8 cellular contexts compared by ENCODE assay signal in the genomic region with DNA sequence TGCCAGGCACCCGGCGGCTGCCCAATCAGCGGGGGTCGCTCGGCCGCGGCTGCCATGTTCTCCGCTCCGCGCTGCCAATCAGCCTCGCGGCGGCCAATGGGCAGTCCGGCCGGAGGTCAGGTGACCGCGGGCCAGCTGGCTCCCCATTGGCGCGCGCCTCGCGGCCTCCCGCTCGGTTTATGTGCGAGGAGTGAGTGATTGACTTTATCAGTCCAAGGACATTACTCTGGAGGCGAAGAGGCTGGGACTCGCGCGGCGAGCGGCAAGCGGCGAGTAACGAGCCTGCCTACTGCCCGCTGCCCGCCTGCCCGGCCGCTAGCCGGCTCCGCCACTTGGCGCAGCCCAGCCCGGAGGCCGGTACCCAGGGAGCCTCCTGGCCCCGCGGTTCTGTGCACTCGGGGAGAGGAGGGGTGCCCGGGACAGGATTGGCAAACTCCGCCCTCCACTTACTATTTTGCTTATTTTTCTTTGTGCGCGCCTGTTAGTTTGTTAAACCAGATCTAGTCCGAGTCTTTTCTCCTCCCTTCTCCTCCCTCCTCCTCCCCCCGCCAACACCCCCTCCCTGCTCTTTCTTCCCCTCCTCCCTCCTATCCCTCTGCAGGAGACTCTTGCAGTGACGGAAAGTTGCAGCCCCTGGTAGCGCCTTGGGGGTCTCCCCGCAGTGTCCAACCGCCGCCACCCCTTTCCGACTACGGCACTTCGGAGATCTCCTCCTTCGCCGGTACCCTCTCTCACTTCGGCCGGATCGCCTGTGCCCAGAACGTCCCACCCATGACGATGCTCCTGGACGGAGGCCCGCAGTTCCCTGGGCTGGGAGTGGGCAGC. TPM values are rescaled to one million over a fixed set of nuclear protein-coding genes. Genes with fewer than 3 reads are reported as not detected.
DNase-seq lines count a peak whose midpoint lies in the region; ATAC-seq and TF ChIP-seq lines count a peak whose summit lies in the region.

Gene ZIC3 (plus strand): TSS at position 207 of the 825 bp plus-strand sequence. CDS start 565 bp downstream, at position 772.

- TF ChIP-seq CTCF in HEK293 (tag by site-specific recombination; IDR thresholded peaks at IDR 0.05) (no peak), fibroblast of villous mesenchyme (IDR thresholded peaks at IDR 0.05; ENCODE audit: insufficient read depth, low read depth, low read length) (no peak), neural cell (IDR thresholded peaks at IDR 0.05; ENCODE audit: poor library complexity, severe bottlenecking) (no peak)

- no peaks in the 10 kb centered on the region for H3K9me2 ChIP-seq in neural cell (ENCODE audit: insufficient read depth, low read length)

- DNase-seq in fibroblast of villous mesenchyme (ENCODE audit: low read depth), result no peak
- no peak for DNase-seq in OCI-M2 (lab: John Stamatoyannopoulos, UW; ENCODE audit: unreplicated experiment)
- DNase-seq in mesenteric fat pad (ENCODE audit: low spot score), result no peak

- no peaks in the 10 kb centered on the region for H3K9me3 ChIP-seq in HEK293 (ENCODE audit: control insufficient read depth, insufficient read depth, low read depth, low read length)
- no peaks in the 10 kb centered on the region for H3K9me3 ChIP-seq in neural cell (ENCODE audit: low read length)

- H3K4me3 ChIP-seq in HEK293 (ENCODE audit: low read depth, low read length) (peak within 1 kb of the TSS; percentile 18), fibroblast of villous mesenchyme (ENCODE audit: low read depth, low read length) (peak within 1 kb of the TSS; percentile 25), neural cell (ENCODE audit: low read length) (peak within 1 kb of the TSS; percentile 69)

- H3K79me2 ChIP-seq in neural cell (replicated peaks; ENCODE audit: insufficient read depth, low read length), result peaks cover 26% of the 10 kb centered on the region

- H3K27ac ChIP-seq in HEK293 (ENCODE audit: extremely low read depth, low read depth, low read length), result peak within 1 kb of the TSS; percentile 68; the same call in 1 of the 2 replicates
- H3K27ac ChIP-seq in neural cell (ENCODE audit: low read length), result peak within 1 kb of the TSS; percentile 31

- H3K36me3 ChIP-seq in HEK293 (ENCODE audit: control insufficient read depth in 2 of 2, insufficient read depth in 1 of 2, low read length in 2 of 2) (peaks cover 0 to 6% of the 10 kb centered on the region in 2 experiments; a peak in 1 of 3 replicates), neural cell (ENCODE audit: insufficient read depth, low read length) (no peaks in the 10 kb centered on the region)

- no peaks in the 10 kb centered on the region for H4K20me1 ChIP-seq in neural cell (ENCODE audit: insufficient read depth)

- POLR2A ChIA-PET in HEK293 (lab: Yijun Ruan, JAX), result no interaction called here

- H3F3A ChIP-seq in neural cell (ENCODE audit: insufficient read depth, low read length, poor library complexity, severe bottlenecking), result no peaks in the 10 kb centered on the region

- TF ChIP-seq EP300 in neural cell (conservative IDR thresholded peaks at IDR 0.05; ENCODE audit: poor library complexity, severe bottlenecking), result no peak

- CTCF ChIA-PET in HEK293 (lab: Yijun Ruan, JAX), result no interaction called here

- TF ChIP-seq RAD21 in neural cell (conservative IDR thresholded peaks at IDR 0.05), result no peak

- ATAC-seq in SK-N-SH treated with all-trans-retinoic acid at 6 μM for 48 hours (peak; percentile 73), HG02884 (IDR thresholded peaks at IDR 0.05; ENCODE audit: unreplicated experiment) (no peak), GM21423 (IDR thresholded peaks at IDR 0.05; ENCODE audit: unreplicated experiment) (no peak)

- H3K4me1 ChIP-seq in HEK293 (ENCODE audit: control insufficient read depth, insufficient read depth, low read length), result no peaks in the 10 kb centered on the region

- H3K9ac ChIP-seq in neural cell (ENCODE audit: low read length), result peak within 1 kb of the TSS; percentile 62

- H3K4me2 ChIP-seq in neural cell (ENCODE audit: low read length), result no peak within 1 kb of the TSS

- H2AFZ ChIP-seq in neural cell (ENCODE audit: low read depth, low read length), result no peak within 1 kb of the TSS

- H3K27me3 ChIP-seq in neural cell (ENCODE audit: insufficient read depth, low read depth, low read length), result peaks cover 79% of the 10 kb centered on the region

TF ChIP-seq in HEK293, 187 proteins besides CTCF, POLR2A, EP300 and RAD21:
- TF ChIP-seq SP2 (tag by site-specific recombination; IDR thresholded peaks at IDR 0.05) (peak; percentile 51), ZNF791 (tag by site-specific recombination; IDR thresholded peaks at IDR 0.05) (no peak), ZBTB26 (tag by site-specific recombination; optimal IDR thresholded peaks at IDR 0.05) (peak; percentile 27)
TF ChIP-seq in HEK293: peak in this region for 2.

TF ChIP-seq in SK-N-SH treated with all-trans-retinoic acid at 6 μM for 48 hours, 23 proteins besides CTCF, POLR2A, EP300 and RAD21 (continues in another document):
- TF ChIP-seq RARB (CRISPR knock-in tag; IDR thresholded peaks at IDR 0.05) (no peak), TSHZ2 (CRISPR knock-in tag; IDR thresholded peaks at IDR 0.05) (no peak), ZFP3 (CRISPR knock-in tag; IDR thresholded peaks at IDR 0.05) (no peak), ZC3H10 (CRISPR knock-in tag; IDR thresholded peaks at IDR 0.05) (no peak), ESRRG (CRISPR knock-in tag; IDR thresholded peaks at IDR 0.05) (no peak), BACH2 (CRISPR knock-in tag; IDR thresholded peaks at IDR 0.05; ENCODE audit: borderline replicate concordance) (no peak), TCF4 (CRISPR knock-in tag; IDR thresholded peaks at IDR 0.05; ENCODE audit: borderline replicate concordance) (no peak)

TF ChIP-seq in neural cell, 6 proteins besides CTCF, POLR2A, EP300 and RAD21:
- TF ChIP-seq TAF1 (IDR thresholded peaks at IDR 0.05; ENCODE audit: low read depth) (no peak), REST (IDR thresholded peaks at IDR 0.05; ENCODE audit: borderline replicate concordance) (peak; percentile 40), EZH2 (IDR thresholded peaks at IDR 0.05; ENCODE audit: borderline replicate concordance, insufficient read depth, low read length, poor library complexity, severe bottlenecking) (no peak), SMC3 (conservative IDR thresholded peaks at IDR 0.05; ENCODE audit: poor library complexity) (no peak), MXI1 (conservative IDR thresholded peaks at IDR 0.05; ENCODE audit: poor library complexity, severe bottlenecking) (no peak), POLR2AphosphoS5 (IDR thresholded peaks at IDR 0.05) (peak; percentile 63)

RNA-seq across cellular contexts. Expression of gene ZIC3, which starts in this region (rescaled TPM):
- not detected in 2 replicates for total RNA-seq in fibroblast of villous mesenchyme
- 3.7 and 6.6 TPM in 2 replicates for polyA plus RNA-seq in neural cell
- polyA minus RNA-seq in neural cell, result 8.8 and 13.3 TPM in 2 replicates
- total RNA-seq in mesenteric fat pad, result not detected

Comparison
In these comparisons a context has a peak if more than half of its experiments do, and no peak if none do; other contexts are left out.
1. H3K4me3 ChIP-seq: peak in every context shown above with its lines; median percentile 69 in neural cell; 25 in fibroblast of villous mesenchyme; 18 in HEK293.